ENCODE assay signal across 22 cellular contexts in the genomic region with DNA sequence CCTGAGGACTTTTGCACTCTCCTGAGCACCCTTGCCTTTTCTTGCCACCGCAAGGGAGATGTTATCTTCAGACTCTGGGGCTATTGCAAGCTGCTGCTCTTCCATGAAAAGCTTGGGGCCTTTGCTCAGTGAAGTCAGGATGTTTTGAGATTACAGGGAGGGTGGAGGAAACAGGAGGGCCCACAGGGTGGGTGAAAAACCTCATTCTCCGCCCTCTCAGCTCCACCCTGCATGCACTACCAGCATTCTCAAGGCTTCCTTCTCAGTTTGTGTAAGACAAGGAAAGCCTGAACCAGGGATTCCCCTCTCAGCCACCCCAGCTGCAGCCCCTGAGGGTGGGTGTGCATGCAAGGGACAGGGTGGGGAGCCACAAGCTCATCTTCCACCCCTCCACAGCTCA. TPM values are rescaled to one million over a fixed set of nuclear protein-coding genes. Genes with fewer than 3 reads are reported as not detected.
DNase-seq lines count a peak whose midpoint lies in the region; ATAC-seq, FAIRE-seq and TF ChIP-seq lines count a peak whose summit lies in the region.
"Had no signal": no experiment of that assay in that cellular context is flagged by ENCODE, and none has a peak within 500 bp of the region (broad histone marks: within the 10 kb centered on the region; RNA-seq: fewer than 3 reads in every experiment).

No MANE protein-coding gene starts in this region.

- H3K9me3 ChIP-seq in RWPE2 (ENCODE audit: severe bottlenecking) = no peaks in the 10 kb centered on the region
- no peaks in the 10 kb centered on the region for H3K9me3 ChIP-seq in effector memory CD4-positive, alpha-beta T cell (ENCODE audit: control insufficient read depth, low read length)
- no peaks in the 10 kb centered on the region for H3K9me3 ChIP-seq in upper lobe of right lung

- CTCF ChIA-PET in activated naive CD4-positive, alpha-beta T cell treated with anti-CD3 and anti-CD28 coated beads, Interleukin-2, amount 10 ng/mL, durations not matched to agents 7 days and 5 days (lab: Charles Lee) = interaction anchor here (1.3 to 6.9 kb wide), 4 partner anchors 8 to 512 kb away, joined by 3 to 167 read pairs (median 58); partner anchors contain the start of genes GLUL and TEDDM1

- no peaks in the 10 kb centered on the region for H3K36me3 ChIP-seq in RWPE2 (ENCODE audit: low read depth)
- no peaks in the 10 kb centered on the region for H3K36me3 ChIP-seq in effector memory CD4-positive, alpha-beta T cell (ENCODE audit: control insufficient read depth, insufficient read depth, low read length)
- H3K36me3 ChIP-seq in upper lobe of right lung = no peaks in the 10 kb centered on the region

- intact Hi-C loops in upper lobe of right lung (cut with DNase I) = loop anchor here (5.0 kb wide), 1 partner anchor 305 kb away; the partner anchor contains the start of gene GLUL

- H3K27ac ChIP-seq in RWPE2 (ENCODE audit: poor library complexity, severe bottlenecking) (peak overlapping the region; percentile 52), upper lobe of right lung (peak overlapping the region; percentile 24)
- peak overlapping the region; percentile 57 for H3K27ac ChIP-seq in effector memory CD4-positive, alpha-beta T cell (ENCODE audit: insufficient read depth, low read length, poor library complexity, severe bottlenecking)
- H3K27ac ChIP-seq: HL-60 had no signal

- ATAC-seq in RWPE2 (ENCODE audit: low read depth) = no peak
- no peak for ATAC-seq in upper lobe of right lung
- ATAC-seq: stimulated activated effector memory CD8-positive, alpha-beta T cell treated with anti-CD3 and anti-CD28 coated beads, Interleukin-12 subunit alpha, Interleukin-12 subunit beta, amount 100 ng/mL, for 72 hours had no signal

- H3K4me1 ChIP-seq in RWPE2 (ENCODE audit: insufficient read depth, poor library complexity, severe bottlenecking) = peaks cover 13% of the 10 kb centered on the region
- peaks cover 37% of the 10 kb centered on the region for H3K4me1 ChIP-seq in effector memory CD4-positive, alpha-beta T cell (ENCODE audit: control insufficient read depth, insufficient read depth, low read length, poor library complexity, severe bottlenecking)
- peaks cover 12% of the 10 kb centered on the region for H3K4me1 ChIP-seq in upper lobe of right lung

- H3K27ac Mint-ChIP-seq in activated naive CD4-positive, alpha-beta T cell treated with anti-CD3 and anti-CD28 coated beads, Interleukin-2, amount 10 ng/mL, durations not matched to agents 7 days and 5 days = peak overlapping the region; percentile 89

- FAIRE-seq in frontal cortex (lab: Jason Lieb, UNC) = no peak
- FAIRE-seq: bronchial epithelial cell, small intestine had no signal

- H3K27me3 ChIP-seq in RWPE2 (ENCODE audit: insufficient read depth, poor library complexity, severe bottlenecking) = no peaks in the 10 kb centered on the region
- H3K27me3 ChIP-seq in effector memory CD4-positive, alpha-beta T cell (replicated peaks; ENCODE audit: control insufficient read depth, insufficient read depth, low read length, poor library complexity, severe bottlenecking) = no peaks in the 10 kb centered on the region
- no peaks in the 10 kb centered on the region for H3K27me3 ChIP-seq in upper lobe of right lung

- TF ChIP-seq CTCF in RWPE2 (IDR thresholded peaks at IDR 0.05; ENCODE audit: poor library complexity, severe bottlenecking) (no peak), upper lobe of right lung (IDR thresholded peaks at IDR 0.05) (no peak)

- H3K9me3 Mint-ChIP-seq in activated naive CD4-positive, alpha-beta T cell treated with anti-CD3 and anti-CD28 coated beads, Interleukin-2, amount 10 ng/mL, durations not matched to agents 7 days and 5 days = no peaks in the 10 kb centered on the region
- H3K9me3 Mint-ChIP-seq: stimulated activated effector memory CD8-positive, alpha-beta T cell treated with anti-CD3 and anti-CD28 coated beads, Interleukin-12 subunit alpha, Interleukin-12 subunit beta, amount 100 ng/mL, for 72 hours had no signal

- H3K4me3 Mint-ChIP-seq in activated naive CD4-positive, alpha-beta T cell treated with anti-CD3 and anti-CD28 coated beads, Interleukin-2, amount 10 ng/mL, durations not matched to agents 7 days and 5 days = peak overlapping the region; percentile 38
- H3K4me3 Mint-ChIP-seq: stimulated activated effector memory CD8-positive, alpha-beta T cell treated with anti-CD3 and anti-CD28 coated beads, Interleukin-12 subunit alpha, Interleukin-12 subunit beta, amount 100 ng/mL, for 72 hours had no signal

- H3K27me3 Mint-ChIP-seq in activated naive CD4-positive, alpha-beta T cell treated with anti-CD3 and anti-CD28 coated beads, Interleukin-2, amount 10 ng/mL, durations not matched to agents 7 days and 5 days = no peaks in the 10 kb centered on the region

- H3K4me1 Mint-ChIP-seq in activated naive CD4-positive, alpha-beta T cell treated with anti-CD3 and anti-CD28 coated beads, Interleukin-2, amount 10 ng/mL, durations not matched to agents 7 days and 5 days = peaks cover 69% of the 10 kb centered on the region

- H3K36me3 Mint-ChIP-seq in activated naive CD4-positive, alpha-beta T cell treated with anti-CD3 and anti-CD28 coated beads, Interleukin-2, amount 10 ng/mL, durations not matched to agents 7 days and 5 days = no peaks in the 10 kb centered on the region
- H3K36me3 Mint-ChIP-seq: stimulated activated effector memory CD8-positive, alpha-beta T cell treated with anti-CD3 and anti-CD28 coated beads, Interleukin-12 subunit alpha, Interleukin-12 subunit beta, amount 100 ng/mL, for 72 hours had no signal

- DNase-seq in activated naive CD4-positive, alpha-beta T cell treated with anti-CD3 and anti-CD28 coated beads, Interleukin-2, amount 10 ng/mL, durations not matched to agents 7 days and 5 days = peak; percentile 66
- DNase-seq in activated naive CD4-positive, alpha-beta T cell treated with Interleukin-2 at 50 U/mL for 16 hours = no peak
- no peak for DNase-seq in RWPE2 (ENCODE audit: low spot score)
- no peak for DNase-seq in effector memory CD4-positive, alpha-beta T cell
- no peak for DNase-seq in upper lobe of right lung
- no peak for DNase-seq in stimulated activated naive CD4-positive, alpha-beta T cell treated with Interleukin-2 at 50 U/mL for 16 hours (lab: John Stamatoyannopoulos, UW)
- DNase-seq in frontal cortex (ENCODE audit: low spot score in 2 of 2) = no peak
- no peak for DNase-seq in HCEC 1CT
- DNase-seq: activated CD8-positive, alpha-beta memory T cell treated with anti-CD3 and anti-CD28 coated beads for 24 hours; activated naive CD4-positive, alpha-beta T cell; DMS 273 treated with DMSO at 0.1 percent for 48 hours; foreskin melanocyte; Karpas-422; NCI-H1436 treated with DMSO at 0.1 percent for 48 hours; NCI-H226; SIG-M5; small intestine; T1000 had no signal

- H3K4me3 ChIP-seq in RWPE2 (ENCODE audit: severe bottlenecking) = no peak overlapping the region
- H3K4me3 ChIP-seq in effector memory CD4-positive, alpha-beta T cell (ENCODE audit: insufficient read depth, low read depth, low read length, poor library complexity, severe bottlenecking) = peak overlapping the region; percentile 26
- H3K4me3 ChIP-seq in upper lobe of right lung = no peak overlapping the region

RNA-seq across cellular contexts. Expression of gene ZNF648, which starts 25.8 kb away (rescaled TPM):
- total RNA-seq in upper lobe of right lung (not detected), frontal cortex (under 0.01 TPM)
- total RNA-seq: bronchial epithelial cell, myocyte had no signal
